ENCODE assay signal across 8 cellular contexts in genomic region chr18:44733069-44733753, GRCh38. TPM values are rescaled to one million over a fixed set of nuclear protein-coding genes. Genes with fewer than 3 reads are reported as not detected.
DNase-seq lines count a peak whose midpoint lies in the region; ATAC-seq and TF ChIP-seq lines count a peak whose summit lies in the region.

No MANE protein-coding gene starts in this region.

- TF ChIP-seq CTCF in AG09319 (IDR thresholded peaks at IDR 0.05; ENCODE audit: low read depth, low read length), result no peak

- POLR2A ChIA-PET in activated naive CD8-positive, alpha-beta T cell treated with anti-CD3 and anti-CD28 coated beads, Interleukin-2, amount 10 ng/mL, durations not matched to agents 7 days and 5 days (lab: Charles Lee), result interaction anchor here (1.0 kb wide), 1 partner anchor 11 kb away, joined by 3 read pairs; no protein-coding TSS in a partner anchor

- H3K4me3 Mint-ChIP-seq in activated naive CD8-positive, alpha-beta T cell treated with anti-CD3 and anti-CD28 coated beads, Interleukin-2, amount 10 ng/mL, durations not matched to agents 7 days and 5 days, result peak overlapping the region; percentile 9

- peak; percentile 36 for ATAC-seq in activated naive CD8-positive, alpha-beta T cell treated with anti-CD3 and anti-CD28 coated beads, Interleukin-2, amount 10 ng/mL, durations not matched to agents 7 days and 5 days (ENCODE audit: low read depth)

- peaks cover 28% of the 10 kb centered on the region for H3K4me1 Mint-ChIP-seq in activated naive CD8-positive, alpha-beta T cell treated with anti-CD3 and anti-CD28 coated beads, Interleukin-2, amount 10 ng/mL, durations not matched to agents 7 days and 5 days

- H3K27me3 Mint-ChIP-seq in activated naive CD8-positive, alpha-beta T cell treated with anti-CD3 and anti-CD28 coated beads, Interleukin-2, amount 10 ng/mL, durations not matched to agents 7 days and 5 days, result peaks cover 50% of the 10 kb centered on the region

- H3K9me3 Mint-ChIP-seq in activated naive CD8-positive, alpha-beta T cell treated with anti-CD3 and anti-CD28 coated beads, Interleukin-2, amount 10 ng/mL, durations not matched to agents 7 days and 5 days, result peaks cover 1% of the 10 kb centered on the region

- peak; percentile 48 for DNase-seq in AG09319 (ENCODE audit: extremely low read depth, low read depth)
- peak; percentile 91 for DNase-seq in LHCN-M2 (ENCODE audit: low read depth)
- DNase-seq in activated naive CD8-positive, alpha-beta T cell treated with anti-CD3 and anti-CD28 coated beads, Interleukin-2, amount 10 ng/mL, durations not matched to agents 7 days and 5 days, result no peak
- DNase-seq in midbrain (lab: John Stamatoyannopoulos, UW), result peak; percentile 24
- no peak for DNase-seq in DMS79 treated with DMSO at 0.1 percent for 48 hours (lab: John Stamatoyannopoulos, UW)
- DNase-seq in NCI-H1105 (lab: John Stamatoyannopoulos, UW), result no peak
- no peak for DNase-seq in DMS153 (lab: John Stamatoyannopoulos, UW)
- no peak for DNase-seq in NCI-H2029 treated with DMSO at 0.1 percent for 48 hours (lab: John Stamatoyannopoulos, UW)

- H3K36me3 Mint-ChIP-seq in activated naive CD8-positive, alpha-beta T cell treated with anti-CD3 and anti-CD28 coated beads, Interleukin-2, amount 10 ng/mL, durations not matched to agents 7 days and 5 days, result peaks cover 9% of the 10 kb centered on the region

- no peak overlapping the region for H3K27ac Mint-ChIP-seq in activated naive CD8-positive, alpha-beta T cell treated with anti-CD3 and anti-CD28 coated beads, Interleukin-2, amount 10 ng/mL, durations not matched to agents 7 days and 5 days

RNA-seq across cellular contexts. Expression of gene SETBP1, which starts 52.5 kb away (rescaled TPM):
- 0.77 and 1.6 TPM in 2 replicates for total RNA-seq in LHCN-M2 (2014; rRNA removed)
- 0.32 TPM for polyA plus RNA-seq in LHCN-M2 (2012)
- total RNA-seq in activated naive CD8-positive, alpha-beta T cell treated with anti-CD3 and anti-CD28 coated beads, Interleukin-2, amount 10 ng/mL, durations not matched to agents 7 days and 5 days, result 1 to 10 TPM; 1.8 to 1.9 TPM

Comparison
In these comparisons a context has a peak if more than half of its experiments do, and no peak if none do; other contexts are left out.
1. DNase-seq: peak in AG09319 (single experiment), LHCN-M2 (single experiment) and midbrain (single experiment); none in activated naive CD8-positive, alpha-beta T cell treated with anti-CD3 and anti-CD28 coated beads, Interleukin-2, amount 10 ng/mL, durations not matched to agents 7 days and 5 days (single experiment), DMS79 treated with DMSO at 0.1 percent for 48 hours (single experiment), NCI-H1105 (single experiment), DMS153 (single experiment) and NCI-H2029 treated with DMSO at 0.1 percent for 48 hours (single experiment).